Comparison of ENCODE assay signal across 2 cellular contexts in the genomic region with DNA sequence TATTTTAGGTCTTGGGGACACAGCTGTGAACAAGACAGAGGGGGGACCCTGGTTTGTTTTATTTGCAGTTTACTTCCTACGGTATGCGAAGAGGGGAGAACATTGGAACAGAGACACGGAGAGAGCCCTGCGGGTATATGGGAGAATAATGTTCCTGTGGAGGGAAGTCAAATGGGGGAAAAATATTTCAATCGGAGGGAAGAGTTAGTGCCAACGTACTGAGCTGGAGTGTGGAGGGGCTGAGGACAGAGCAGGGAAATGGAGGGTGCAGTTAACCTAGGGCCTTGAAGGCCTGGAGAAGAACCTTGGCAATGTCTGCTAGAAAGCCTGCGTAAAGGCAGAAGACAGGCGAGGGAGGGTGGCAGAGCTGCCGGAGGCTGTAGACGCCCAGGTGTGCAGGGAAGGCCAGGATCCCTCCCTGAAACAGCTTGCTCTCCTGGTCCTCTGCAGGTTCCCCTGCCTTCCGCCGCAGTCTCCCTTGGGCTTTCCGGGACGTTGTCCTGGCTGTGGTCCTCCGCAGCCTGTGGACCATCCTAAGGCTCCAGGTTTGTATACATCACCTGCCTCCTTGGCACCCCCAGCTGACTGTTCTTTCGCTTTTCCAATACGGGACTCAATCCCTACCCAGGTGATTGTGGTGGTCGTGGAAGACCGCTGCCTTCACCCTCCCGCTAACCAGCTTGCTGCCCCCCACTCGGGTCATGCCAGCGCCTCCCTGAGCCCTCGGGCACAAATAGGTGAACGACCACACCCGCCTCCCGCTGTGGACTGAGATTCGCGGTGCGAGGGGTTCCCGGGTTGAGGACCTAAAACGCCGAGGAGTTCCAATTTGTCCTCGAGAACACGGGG.
TF ChIP-seq lines count a peak whose summit lies in the region.

No MANE protein-coding gene starts in this region.

TF ChIP-seq in SK-N-SH, 30 proteins besides CTCF, POLR2A, EP300 and RAD21 (continued from another document):
- TF ChIP-seq, protein P1, sequence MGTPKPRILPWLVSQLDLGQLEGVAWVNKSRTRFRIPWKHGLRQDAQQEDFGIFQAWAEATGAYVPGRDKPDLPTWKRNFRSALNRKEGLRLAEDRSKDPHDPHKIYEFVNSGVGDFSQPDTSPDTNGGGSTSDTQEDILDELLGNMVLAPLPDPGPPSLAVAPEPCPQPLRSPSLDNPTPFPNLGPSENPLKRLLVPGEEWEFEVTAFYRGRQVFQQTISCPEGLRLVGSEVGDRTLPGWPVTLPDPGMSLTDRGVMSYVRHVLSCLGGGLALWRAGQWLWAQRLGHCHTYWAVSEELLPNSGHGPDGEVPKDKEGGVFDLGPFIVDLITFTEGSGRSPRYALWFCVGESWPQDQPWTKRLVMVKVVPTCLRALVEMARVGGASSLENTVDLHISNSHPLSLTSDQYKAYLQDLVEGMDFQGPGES (IDR thresholded peaks at IDR 0.05; ENCODE audit: low read depth, low read length) = no peak
- no peak for TF ChIP-seq SMC3 (IDR thresholded peaks at IDR 0.05; ENCODE audit: low read depth, low read length)

TF ChIP-seq in SK-N-SH treated with all-trans-retinoic acid at 6 μM for 48 hours, 23 proteins besides CTCF, POLR2A, EP300 and RAD21 (continued from another document):
- TF ChIP-seq, protein P2, sequence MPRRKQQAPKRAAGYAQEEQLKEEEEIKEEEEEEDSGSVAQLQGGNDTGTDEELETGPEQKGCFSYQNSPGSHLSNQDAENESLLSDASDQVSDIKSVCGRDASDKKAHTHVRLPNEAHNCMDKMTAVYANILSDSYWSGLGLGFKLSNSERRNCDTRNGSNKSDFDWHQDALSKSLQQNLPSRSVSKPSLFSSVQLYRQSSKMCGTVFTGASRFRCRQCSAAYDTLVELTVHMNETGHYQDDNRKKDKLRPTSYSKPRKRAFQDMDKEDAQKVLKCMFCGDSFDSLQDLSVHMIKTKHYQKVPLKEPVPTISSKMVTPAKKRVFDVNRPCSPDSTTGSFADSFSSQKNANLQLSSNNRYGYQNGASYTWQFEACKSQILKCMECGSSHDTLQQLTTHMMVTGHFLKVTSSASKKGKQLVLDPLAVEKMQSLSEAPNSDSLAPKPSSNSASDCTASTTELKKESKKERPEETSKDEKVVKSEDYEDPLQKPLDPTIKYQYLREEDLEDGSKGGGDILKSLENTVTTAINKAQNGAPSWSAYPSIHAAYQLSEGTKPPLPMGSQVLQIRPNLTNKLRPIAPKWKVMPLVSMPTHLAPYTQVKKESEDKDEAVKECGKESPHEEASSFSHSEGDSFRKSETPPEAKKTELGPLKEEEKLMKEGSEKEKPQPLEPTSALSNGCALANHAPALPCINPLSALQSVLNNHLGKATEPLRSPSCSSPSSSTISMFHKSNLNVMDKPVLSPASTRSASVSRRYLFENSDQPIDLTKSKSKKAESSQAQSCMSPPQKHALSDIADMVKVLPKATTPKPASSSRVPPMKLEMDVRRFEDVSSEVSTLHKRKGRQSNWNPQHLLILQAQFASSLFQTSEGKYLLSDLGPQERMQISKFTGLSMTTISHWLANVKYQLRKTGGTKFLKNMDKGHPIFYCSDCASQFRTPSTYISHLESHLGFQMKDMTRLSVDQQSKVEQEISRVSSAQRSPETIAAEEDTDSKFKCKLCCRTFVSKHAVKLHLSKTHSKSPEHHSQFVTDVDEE (CRISPR knock-in tag; IDR thresholded peaks at IDR 0.05) = no peak
- no peak for TF ChIP-seq ZNF70 (CRISPR knock-in tag; IDR thresholded peaks at IDR 0.05)
- TF ChIP-seq, protein P3, sequence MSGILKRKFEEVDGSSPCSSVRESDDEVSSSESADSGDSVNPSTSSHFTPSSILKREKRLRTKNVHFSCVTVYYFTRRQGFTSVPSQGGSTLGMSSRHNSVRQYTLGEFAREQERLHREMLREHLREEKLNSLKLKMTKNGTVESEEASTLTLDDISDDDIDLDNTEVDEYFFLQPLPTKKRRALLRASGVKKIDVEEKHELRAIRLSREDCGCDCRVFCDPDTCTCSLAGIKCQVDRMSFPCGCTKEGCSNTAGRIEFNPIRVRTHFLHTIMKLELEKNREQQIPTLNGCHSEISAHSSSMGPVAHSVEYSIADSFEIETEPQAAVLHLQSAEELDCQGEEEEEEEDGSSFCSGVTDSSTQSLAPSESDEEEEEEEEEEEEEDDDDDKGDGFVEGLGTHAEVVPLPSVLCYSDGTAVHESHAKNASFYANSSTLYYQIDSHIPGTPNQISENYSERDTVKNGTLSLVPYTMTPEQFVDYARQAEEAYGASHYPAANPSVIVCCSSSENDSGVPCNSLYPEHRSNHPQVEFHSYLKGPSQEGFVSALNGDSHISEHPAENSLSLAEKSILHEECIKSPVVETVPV (CRISPR knock-in tag; IDR thresholded peaks at IDR 0.05) = no peak
- no peak for TF ChIP-seq ISL1 (CRISPR knock-in tag; IDR thresholded peaks at IDR 0.05)
- TF ChIP-seq RARB (CRISPR knock-in tag; IDR thresholded peaks at IDR 0.05) = no peak
- TF ChIP-seq ZFP3 (CRISPR knock-in tag; IDR thresholded peaks at IDR 0.05) = no peak
- TF ChIP-seq, protein P4, sequence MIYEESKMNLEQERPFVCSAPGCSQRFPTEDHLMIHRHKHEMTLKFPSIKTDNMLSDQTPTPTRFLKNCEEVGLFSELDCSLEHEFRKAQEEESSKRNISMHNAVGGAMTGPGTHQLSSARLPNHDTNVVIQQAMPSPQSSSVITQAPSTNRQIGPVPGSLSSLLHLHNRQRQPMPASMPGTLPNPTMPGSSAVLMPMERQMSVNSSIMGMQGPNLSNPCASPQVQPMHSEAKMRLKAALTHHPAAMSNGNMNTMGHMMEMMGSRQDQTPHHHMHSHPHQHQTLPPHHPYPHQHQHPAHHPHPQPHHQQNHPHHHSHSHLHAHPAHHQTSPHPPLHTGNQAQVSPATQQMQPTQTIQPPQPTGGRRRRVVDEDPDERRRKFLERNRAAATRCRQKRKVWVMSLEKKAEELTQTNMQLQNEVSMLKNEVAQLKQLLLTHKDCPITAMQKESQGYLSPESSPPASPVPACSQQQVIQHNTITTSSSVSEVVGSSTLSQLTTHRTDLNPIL (CRISPR knock-in tag; IDR thresholded peaks at IDR 0.05; ENCODE audit: low read depth) = no peak
- TF ChIP-seq CSDC2 (CRISPR knock-in tag; IDR thresholded peaks at IDR 0.05) = no peak
- TF ChIP-seq ZNF8 (CRISPR knock-in tag; IDR thresholded peaks at IDR 0.05) = no peak
- TF ChIP-seq ZNF565 (CRISPR knock-in tag; conservative IDR thresholded peaks at IDR 0.05; ENCODE audit: low read depth) = no peak
- no peak for TF ChIP-seq GLIS3 (CRISPR knock-in tag; IDR thresholded peaks at IDR 0.05)
- no peak for TF ChIP-seq ESRRG (CRISPR knock-in tag; IDR thresholded peaks at IDR 0.05)
- TF ChIP-seq ZC3H10 (CRISPR knock-in tag; IDR thresholded peaks at IDR 0.05) = no peak
- TF ChIP-seq SNAI2 (CRISPR knock-in tag; IDR thresholded peaks at IDR 0.05) = no peak
